ENCODE assay signal across 1 cellular context in the genomic region with DNA sequence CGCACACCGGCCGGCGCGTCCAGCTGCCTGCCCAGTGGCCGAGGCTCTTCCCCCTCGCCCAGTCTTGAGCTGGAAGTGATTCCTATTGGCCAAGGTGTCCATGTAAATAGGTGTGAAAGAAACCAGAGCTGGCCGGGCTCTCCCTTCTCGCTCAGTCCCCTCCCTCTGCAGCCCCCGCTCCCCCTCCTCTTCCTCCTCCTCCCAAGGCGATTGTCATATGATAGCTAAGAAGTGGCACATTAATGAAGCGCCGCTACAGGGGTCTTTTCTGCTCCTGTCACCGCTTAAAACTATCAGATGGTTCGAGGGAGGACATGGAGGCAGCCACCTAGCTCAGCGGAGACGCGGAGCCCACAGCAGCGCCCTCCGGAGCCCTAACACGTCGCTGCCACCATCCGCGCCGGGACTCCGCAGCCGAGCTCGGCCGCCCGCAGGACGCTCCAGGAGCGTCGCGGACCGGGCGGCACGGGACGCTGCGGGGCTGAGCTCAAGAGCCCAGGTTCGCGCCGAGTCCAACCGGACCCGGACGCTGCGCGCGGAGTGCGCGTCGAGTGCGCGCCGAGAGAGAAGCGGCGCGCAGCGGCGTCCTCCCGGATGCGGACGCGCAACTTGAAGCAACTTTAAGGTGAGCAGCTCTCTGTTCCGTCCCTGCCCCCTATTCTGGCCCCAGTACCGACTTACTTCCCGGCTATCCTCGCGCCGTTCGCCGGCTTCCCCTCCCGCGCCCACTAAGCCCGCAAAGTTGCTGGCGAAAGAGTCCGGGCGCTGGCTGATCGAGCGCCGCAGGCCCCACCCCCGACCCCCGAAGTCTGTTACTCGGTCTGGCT.
TF ChIP-seq lines count a peak whose summit lies in the region.

A gene (plus strand): TSS at position 293 of the 827 bp plus-strand sequence. CDS start 653 bp downstream, outside the sequence.

TF ChIP-seq in HepG2, 621 proteins besides CTCF, POLR2A, EP300 and RAD21 (continued from another document):
- TF ChIP-seq, protein P1, sequence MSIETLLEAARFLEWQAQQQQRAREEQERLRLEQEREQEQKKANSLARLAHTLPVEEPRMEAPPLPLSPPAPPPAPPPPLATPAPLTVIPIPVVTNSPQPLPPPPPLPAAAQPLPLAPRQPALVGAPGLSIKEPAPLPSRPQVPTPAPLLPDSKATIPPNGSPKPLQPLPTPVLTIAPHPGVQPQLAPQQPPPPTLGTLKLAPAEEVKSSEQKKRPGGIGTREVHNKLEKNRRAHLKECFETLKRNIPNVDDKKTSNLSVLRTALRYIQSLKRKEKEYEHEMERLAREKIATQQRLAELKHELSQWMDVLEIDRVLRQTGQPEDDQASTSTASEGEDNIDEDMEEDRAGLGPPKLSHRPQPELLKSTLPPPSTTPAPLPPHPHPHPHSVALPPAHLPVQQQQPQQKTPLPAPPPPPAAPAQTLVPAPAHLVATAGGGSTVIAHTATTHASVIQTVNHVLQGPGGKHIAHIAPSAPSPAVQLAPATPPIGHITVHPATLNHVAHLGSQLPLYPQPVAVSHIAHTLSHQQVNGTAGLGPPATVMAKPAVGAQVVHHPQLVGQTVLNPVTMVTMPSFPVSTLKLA (IDR thresholded peaks at IDR 0.05), result no peak
- TF ChIP-seq, protein P2, sequence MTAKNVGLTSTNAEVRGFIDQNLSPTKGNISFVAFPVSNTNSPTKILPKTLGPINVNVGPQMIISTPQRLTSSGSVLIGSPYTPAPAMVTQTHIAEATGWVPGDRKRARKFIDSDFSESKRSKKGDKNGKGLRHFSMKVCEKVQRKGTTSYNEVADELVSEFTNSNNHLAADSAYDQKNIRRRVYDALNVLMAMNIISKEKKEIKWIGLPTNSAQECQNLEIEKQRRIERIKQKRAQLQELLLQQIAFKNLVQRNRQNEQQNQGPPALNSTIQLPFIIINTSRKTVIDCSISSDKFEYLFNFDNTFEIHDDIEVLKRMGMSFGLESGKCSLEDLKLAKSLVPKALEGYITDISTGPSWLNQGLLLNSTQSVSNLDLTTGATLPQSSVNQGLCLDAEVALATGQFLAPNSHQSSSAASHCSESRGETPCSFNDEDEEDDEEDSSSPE (CRISPR knock-in tag; IDR thresholded peaks at IDR 0.05), result no peak
- TF ChIP-seq ISX (CRISPR knock-in tag; conservative IDR thresholded peaks at IDR 0.05), result no peak
